Comparison of ENCODE assay signal across 7 cellular contexts in the genomic region with DNA sequence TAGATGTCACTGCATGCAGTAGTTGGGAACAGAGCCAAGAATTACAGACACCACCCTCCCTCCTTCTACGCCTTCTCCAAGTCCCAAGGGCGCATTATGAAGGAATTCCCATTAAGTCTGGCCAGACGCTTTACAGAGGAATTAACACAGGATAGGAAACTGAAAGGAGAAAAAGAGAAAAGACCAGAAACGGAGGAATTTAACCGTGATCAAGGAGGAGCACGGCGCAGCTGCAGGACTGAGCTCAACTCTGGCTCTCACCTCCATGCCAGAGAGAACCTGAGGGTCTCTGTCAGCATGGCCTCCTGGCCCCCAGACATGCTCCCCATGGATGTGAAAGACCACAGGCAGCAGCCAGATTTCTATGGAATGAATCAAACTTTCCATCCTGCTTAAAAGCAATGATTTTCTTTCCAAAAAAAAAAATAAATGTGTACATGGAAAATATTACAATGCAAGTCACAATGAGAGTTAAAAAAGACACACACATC. TPM values are rescaled to one million over a fixed set of nuclear protein-coding genes. Genes with fewer than 3 reads are reported as not detected.
A peak's percentile ranks its signal among the peaks of the same experiment; 100 is the strongest.
DNase-seq lines count a peak whose midpoint lies in the region; TF ChIP-seq lines count a peak whose summit lies in the region.

No MANE protein-coding gene starts in this region.

- H3K36me3 ChIP-seq in left ventricle myocardium inferior (no peaks in the 10 kb centered on the region), skeletal muscle tissue (ENCODE audit: control insufficient read depth in 3 of 3, insufficient read depth in 3 of 3, low read length in 3 of 3) (no peaks in the 10 kb centered on the region)

- H3K4me3 ChIP-seq in left ventricle myocardium inferior = peak overlapping the region; percentile 59
- H3K4me3 ChIP-seq in skeletal muscle tissue (ENCODE audit: low read length in 3 of 3) = peak overlapping the region; percentile 34 to 73 (median 71)

- peak overlapping the region; percentile 73 for H3K27ac ChIP-seq in left ventricle myocardium inferior (replicated peaks)
- H3K27ac ChIP-seq in skeletal muscle tissue (ENCODE audit: low read depth, low read length) = peak overlapping the region; percentile 70

- DNase-seq in HCEC 1CT = peak; percentile 17
- DNase-seq in activated T-cell treated with anti-CD3 and anti-CD28 coated beads, Interleukin-2, amount 50 U/mL, for 48 hours = peak; percentile 58
- DNase-seq in left ventricle myocardium inferior = no peak
- DNase-seq in Kasumi-1 (lab: John Stamatoyannopoulos, UW) = no peak
- no peak for DNase-seq in iPS-NIHi11 (ENCODE audit: low spot score)
- no peak for DNase-seq in HuH-7 (ENCODE audit: low spot score)

- H3K4me1 ChIP-seq in left ventricle myocardium inferior = peaks cover 25% of the 10 kb centered on the region
- peaks cover 9 to 24% (median 11%) of the 10 kb centered on the region in 3 donors for H3K4me1 ChIP-seq in skeletal muscle tissue (ENCODE audit: control insufficient read depth in 3 of 3, insufficient read depth in 3 of 3, low read length in 3 of 3)

- TF ChIP-seq CTCF in left ventricle myocardium inferior (IDR thresholded peaks at IDR 0.05; ENCODE audit: borderline replicate concordance) = no peak

- H3K9ac ChIP-seq in skeletal muscle tissue (ENCODE audit: low read depth in 1 of 3, low read length in 3 of 3) = peak overlapping the region; percentile 57 to 80 (median 62)

- H3K9me3 ChIP-seq in left ventricle myocardium inferior (replicated peaks) (no peaks in the 10 kb centered on the region), skeletal muscle tissue (ENCODE audit: control insufficient read depth in 3 of 3, low read length in 3 of 3) (no peaks in the 10 kb centered on the region)

- H3K27me3 ChIP-seq in left ventricle myocardium inferior (ENCODE audit: low read depth) (peaks cover 70% of the 10 kb centered on the region), skeletal muscle tissue (ENCODE audit: control insufficient read depth in 3 of 3, insufficient read depth in 3 of 3, low read length in 3 of 3) (no peaks in the 10 kb centered on the region)

- intact Hi-C loops in left ventricle myocardium inferior (cut with micrococcal nuclease) = no loop called here

RNA-seq across cellular contexts. Expression of a gene that starts 13.7 kb away (rescaled TPM):
- total RNA-seq in left ventricle myocardium inferior (0.58 TPM), skeletal muscle tissue (7.8 TPM)

Comparison
In these comparisons a context has a peak if more than half of its experiments do, and no peak if none do; other contexts are left out.
1. DNase-seq: peak in HCEC 1CT (single experiment) and activated T-cell treated with anti-CD3 and anti-CD28 coated beads, Interleukin-2, amount 50 U/mL, for 48 hours (2 of 2); none in left ventricle myocardium inferior (single experiment), Kasumi-1 (0 of 2), iPS-NIHi11 (single experiment) and HuH-7 (single experiment).